In the genomic region with DNA sequence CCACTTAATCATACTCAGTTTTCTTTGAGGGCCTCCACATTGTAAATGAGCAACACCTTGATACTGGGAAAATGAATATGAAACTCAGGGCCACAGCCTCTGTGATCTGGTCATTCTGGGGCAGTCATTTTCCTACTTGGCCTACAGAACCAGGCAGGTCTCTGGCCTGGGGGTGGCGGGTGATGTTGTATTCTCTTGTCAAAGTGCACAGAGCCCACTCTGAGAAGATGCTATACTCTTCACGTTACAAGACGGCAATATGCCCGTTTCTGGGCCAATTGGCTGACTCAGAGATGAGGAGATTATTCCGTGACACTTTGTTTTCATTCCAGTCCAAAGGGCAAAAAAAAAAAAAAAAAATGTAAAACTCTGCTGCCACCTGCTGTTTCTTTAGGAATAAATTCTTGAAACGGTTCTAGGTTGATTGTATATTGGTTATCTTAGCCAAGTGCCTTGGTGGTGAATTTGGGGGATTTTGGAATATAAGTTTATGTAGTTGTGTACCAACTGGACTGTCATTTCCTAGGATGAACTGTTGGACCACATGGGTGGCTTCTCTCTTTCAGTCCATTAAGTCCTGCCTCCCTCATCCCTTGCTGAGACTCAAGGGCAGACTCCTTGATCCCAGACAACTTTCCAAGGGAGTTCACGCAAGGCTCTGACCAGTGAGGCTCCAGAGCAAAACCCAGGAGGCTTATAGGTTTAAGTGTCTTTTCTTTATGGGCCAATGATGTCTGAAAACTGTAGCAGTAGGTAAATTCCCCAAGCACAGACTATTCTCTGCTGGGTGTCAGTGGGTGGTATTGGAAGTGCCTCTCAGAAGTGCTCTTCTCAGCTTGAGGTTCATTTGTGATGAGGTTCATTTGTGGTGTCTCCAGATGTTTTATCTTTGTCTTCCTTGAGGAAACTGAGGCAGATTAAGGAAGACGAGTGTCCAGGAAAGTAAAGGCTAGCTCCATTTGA, we compare ENCODE assay signal across 8 cellular contexts. TPM values are rescaled to one million over a fixed set of nuclear protein-coding genes. Genes with fewer than 3 reads are reported as not detected.
DNase-seq lines count a peak whose midpoint lies in the region; ATAC-seq and TF ChIP-seq lines count a peak whose summit lies in the region.

No MANE protein-coding gene starts in this region.

- intact Hi-C loops in PC-3 (cut with micrococcal nuclease), result loop anchor here (1.0 to 5.0 kb wide), 7 partner anchors 14 to 1001 kb away; no protein-coding TSS in a partner anchor

- H3K4me1 ChIP-seq in PC-3 (ENCODE audit: insufficient read depth, low read length), result peaks cover 43% of the 10 kb centered on the region

- CTCF ChIA-PET in PC-3 (lab: Charles Lee), result interaction anchor here (0.5 to 1.2 kb wide), 5 partner anchors 9 to 563 kb away, joined by 3 to 6 read pairs (median 3); no protein-coding TSS in a partner anchor

- no peaks in the 10 kb centered on the region for H3K27me3 ChIP-seq in PC-3 (ENCODE audit: low read length)

- peak overlapping the region; percentile 82 for H3K27ac Mint-ChIP-seq in progenitor cell of endocrine pancreas

- peak overlapping the region; percentile 29 for H3K27ac ChIP-seq in PC-3 (ENCODE audit: low read length)

- no peaks in the 10 kb centered on the region for H3K36me3 Mint-ChIP-seq in progenitor cell of endocrine pancreas (ENCODE audit: insufficient read depth)

- H3K9ac ChIP-seq in PC-3 (ENCODE audit: low read length), result no peak overlapping the region

- H3K4me2 ChIP-seq in PC-3 (ENCODE audit: low read length), result peak overlapping the region; percentile 68

- ATAC-seq in PC-3, result peak; percentile 71
- ATAC-seq in HG03159 (IDR thresholded peaks at IDR 0.05; ENCODE audit: unreplicated experiment), result no peak

- H3K4me1 Mint-ChIP-seq in progenitor cell of endocrine pancreas (ENCODE audit: low read depth), result peaks cover 40% of the 10 kb centered on the region

- H2AFZ ChIP-seq in PC-3 (ENCODE audit: low read length), result 0 out of 2 replicates have a peak overlapping the region, but pooled peaks have one; percentile 24

- H3K36me3 ChIP-seq in PC-3 (ENCODE audit: low read depth, low read length), result no peaks in the 10 kb centered on the region

- H4K20me1 ChIP-seq in PC-3 (ENCODE audit: low read length), result no peaks in the 10 kb centered on the region

- H3K27me3 Mint-ChIP-seq in progenitor cell of endocrine pancreas, result no peaks in the 10 kb centered on the region

- H3K9me2 ChIP-seq in PC-3 (replicated peaks; ENCODE audit: low read length), result no peaks in the 10 kb centered on the region

- H3K9me3 Mint-ChIP-seq in progenitor cell of endocrine pancreas (ENCODE audit: low read depth), result no peaks in the 10 kb centered on the region

- no peaks in the 10 kb centered on the region for H3F3A ChIP-seq in PC-3 (ENCODE audit: low read length, unreplicated experiment)

- POLR2A ChIA-PET in PC-3 (lab: Charles Lee; ENCODE audit: unreplicated experiment), result no interaction called here

- peak; percentile 72 for TF ChIP-seq CTCF in PC-3 (conservative IDR thresholded peaks at IDR 0.05; ENCODE audit: low read depth, low read length)
- peak; percentile 66 for TF ChIP-seq CTCF in progenitor cell of endocrine pancreas (IDR thresholded peaks at IDR 0.05; ENCODE audit: unreplicated experiment)

- no peaks in the 10 kb centered on the region for H3K9me3 ChIP-seq in PC-3 (ENCODE audit: low read length)

- in situ Hi-C loops in G401 (cut with HindIII; ENCODE audit: low sequenced_read_pairs), result loop anchor here (25.0 kb wide), 1 partner anchor 486 kb away; no protein-coding TSS in a partner anchor

- DNase-seq in G401 (ENCODE audit: low spot score), result peak; percentile 73
- DNase-seq in HS-5 (ENCODE audit: low read depth), result peak; percentile 83
- DNase-seq in PC-3, result peak; percentile 93
- DNase-seq in activated naive CD4-positive, alpha-beta T cell treated with Interleukin-2 at 50 U/mL for 16 hours, result peak; percentile 56
- DNase-seq in germinal center (ENCODE audit: low spot score), result peak; percentile 39
- no peak for DNase-seq in progenitor cell of endocrine pancreas (ENCODE audit: low spot score, unreplicated experiment)
- no peak for DNase-seq in NK-92 treated with Interleukin-12 subunit alpha and Interleukin-12 subunit beta, amount 100 ng/mL, for 24 hours (lab: John Stamatoyannopoulos, UW)

- no peak overlapping the region for H3K4me3 Mint-ChIP-seq in progenitor cell of endocrine pancreas (ENCODE audit: low read depth)

- no TSS peak for BruUV-seq in PC-3 (replicated peaks; lab: Mats Ljungman, UMichigan)

- H3K79me2 ChIP-seq in PC-3 (ENCODE audit: low read length), result no peaks in the 10 kb centered on the region

- peak overlapping the region; percentile 15; the same call in 1 of the 2 replicates for H3K4me3 ChIP-seq in PC-3 (ENCODE audit: low read length)

RNA-seq across cellular contexts. Expression of gene ADM, which starts 18.2 kb away (rescaled TPM):
- total RNA-seq in G401 (2014; rRNA removed; shearing (Covaris generic)), result 209 and 276 TPM in 2 replicates
- total RNA-seq in PC-3 (2014; rRNA removed) (68.0 and 82.5 TPM in 2 replicates), progenitor cell of endocrine pancreas (8.4 and 9.4 TPM in 2 replicates)

RNA-seq across cellular contexts. Expression of gene SBF2, which starts 29.1 kb away (rescaled TPM):
- total RNA-seq in G401 (2014; rRNA removed; shearing (Covaris generic)), result 35.9 and 67.9 TPM in 2 replicates
- total RNA-seq in PC-3 (2014; rRNA removed), result 30.3 and 31.3 TPM in 2 replicates
- total RNA-seq in progenitor cell of endocrine pancreas, result 43.8 and 44.9 TPM in 2 replicates

Comparison
In these comparisons a context has a peak if more than half of its experiments do, and no peak if none do; other contexts are left out.
1. DNase-seq: peak in G401 (single experiment), HS-5 (single experiment), PC-3 (single experiment), activated naive CD4-positive, alpha-beta T cell treated with Interleukin-2 at 50 U/mL for 16 hours (single experiment) and germinal center (single experiment); none in progenitor cell of endocrine pancreas (single experiment) and NK-92 treated with Interleukin-12 subunit alpha and Interleukin-12 subunit beta, amount 100 ng/mL, for 24 hours (single experiment).